In the genomic region with DNA sequence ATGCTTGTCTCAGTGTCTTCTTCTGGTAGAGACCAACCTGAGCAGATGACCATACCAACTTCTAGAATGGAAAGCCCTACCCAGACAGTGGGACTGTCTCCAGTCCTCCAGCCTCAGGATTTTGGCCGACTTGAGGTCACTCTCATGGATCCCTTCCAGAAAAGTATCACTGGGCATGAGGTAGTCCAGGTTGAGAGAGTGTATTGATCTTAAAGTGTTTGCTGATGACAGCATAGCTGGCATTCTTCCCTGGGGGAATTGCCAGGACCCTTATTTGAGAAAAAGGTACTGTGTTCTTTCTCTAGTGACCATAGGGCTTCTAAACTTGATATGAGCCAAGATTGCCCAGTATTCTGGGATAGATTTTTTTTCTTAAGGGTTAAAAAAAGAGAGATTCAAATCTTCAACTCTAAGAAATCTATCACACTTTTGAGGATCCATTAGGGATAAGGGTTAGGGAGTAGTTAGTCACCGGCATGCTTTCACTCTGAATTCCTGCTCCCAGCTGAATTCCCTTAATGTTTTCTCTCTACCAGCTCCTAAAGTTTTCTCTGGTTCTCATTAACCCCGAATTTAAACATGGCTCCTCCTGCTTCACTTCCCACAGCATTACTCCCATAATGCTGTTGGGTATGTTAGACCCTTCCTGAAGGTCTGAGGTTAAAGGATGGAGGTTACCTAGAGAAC, we compare ENCODE assay signal across 19 cellular contexts.
"Had no signal": no experiment of that assay in that cellular context is flagged by ENCODE, and none has a peak within 500 bp of the region (broad histone marks: within the 10 kb centered on the region; RNA-seq: fewer than 3 reads in every experiment).

No MANE protein-coding gene starts in this region.

- H3K27me3 ChIP-seq: left lung, sigmoid colon, stomach, transverse colon had no signal

- ATAC-seq: esophagus mucosa; left lung; naive thymus-derived CD4-positive, alpha-beta T cell had no signal

- H3K9me3 ChIP-seq: sigmoid colon, stomach, thoracic aorta, transverse colon had no signal

- DNase-seq: cortex of kidney; effector memory CD4-positive, alpha-beta T cell; foreskin melanocyte; head of caudate nucleus; hippocampal formation; left lung; mesenchymal stem cell; naive thymus-derived CD4-positive, alpha-beta T cell; nephron progenitor cell; sigmoid colon; stimulated activated CD4-positive, alpha-beta T cell treated with anti-CD3 and anti-CD28 coated beads, Interleukin-2, amount 100 ng/mL, for 24 hours; stimulated activated CD4-positive, alpha-beta T cell treated with anti-CD3 and anti-CD28 coated beads, Interleukin-4, amount 100 ng/mL, for 4 hours; stimulated activated naive CD4-positive, alpha-beta T cell; stomach; transverse colon had no signal

- H3K27ac ChIP-seq: left lung, sigmoid colon, skin epidermis, stomach, thoracic aorta, transverse colon had no signal

- H3K4me1 ChIP-seq: left lung had no signal

- H3K36me3 ChIP-seq: left lung, sigmoid colon, stomach, thoracic aorta, transverse colon had no signal

- H3K4me3 ChIP-seq: left lung, lung, sigmoid colon, skin epidermis, stomach, thoracic aorta, transverse colon had no signal
